In the genomic region with DNA sequence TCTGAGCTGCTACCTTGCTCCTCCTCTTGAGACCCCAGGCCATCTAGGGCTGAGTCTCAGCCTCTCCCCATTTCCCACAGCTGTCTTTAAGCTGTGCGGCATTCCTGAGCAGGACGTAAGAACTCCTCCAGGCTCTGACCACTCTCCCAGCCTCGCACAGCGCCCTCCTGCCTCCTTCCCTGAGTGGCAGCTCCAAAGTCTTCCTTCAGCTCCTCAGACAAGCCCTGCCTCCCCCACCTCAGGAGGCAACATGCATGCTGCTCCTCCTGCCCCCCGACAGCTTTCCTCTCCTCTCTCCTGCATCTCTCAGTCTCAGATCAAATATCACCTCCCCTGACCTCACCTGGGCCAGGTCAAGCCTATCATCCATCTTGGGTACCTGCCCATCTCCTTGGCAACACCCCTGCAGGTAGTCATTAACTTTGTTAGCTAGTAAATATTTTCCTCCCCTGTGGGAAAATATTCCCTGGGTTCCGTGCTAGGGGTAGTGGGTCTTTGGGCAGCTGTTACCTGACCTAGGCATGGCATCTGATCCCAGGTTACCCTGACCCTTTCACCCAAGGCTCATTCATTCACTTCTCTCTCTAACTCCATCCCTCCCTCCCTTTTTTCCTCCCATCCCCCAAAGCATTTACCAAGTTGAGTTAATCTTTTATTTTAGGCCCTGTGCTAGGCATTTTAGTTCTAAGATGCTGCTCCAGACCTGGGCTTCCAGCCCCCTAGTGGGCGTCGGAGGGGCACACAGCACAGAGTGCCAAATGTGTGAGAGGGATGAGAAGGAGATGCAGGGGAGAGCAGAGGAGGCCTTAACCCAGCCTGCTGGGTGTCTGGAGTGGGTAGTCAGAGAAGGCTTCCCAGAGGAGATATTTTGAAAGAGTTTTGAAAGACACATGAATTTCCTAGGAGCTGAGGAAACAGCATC, we compare ENCODE assay signal across 8 cellular contexts.
DNase-seq lines count a peak whose midpoint lies in the region; ATAC-seq and TF ChIP-seq lines count a peak whose summit lies in the region.

No MANE protein-coding gene starts in this region.

- intact Hi-C loops in esophagus squamous epithelium (cut with DNase I) (no loop called here), gastrocnemius medialis (cut with DNase I; ENCODE audit: low total_unique reads) (no loop called here)

- in situ Hi-C loops in gastrocnemius medialis (cut with MboI; ENCODE audit: low sequenced_read_pairs in 4 of 4): no loop called here

- H3K4me1 ChIP-seq in esophagus squamous epithelium (no peaks in the 10 kb centered on the region), gastrocnemius medialis (no peaks in the 10 kb centered on the region)

- WGBS in esophagus squamous epithelium, 2 donors: 29 to 30% methylated on average over 7 of the region's 8 CpGs

- no peaks in the 10 kb centered on the region for H3K36me3 ChIP-seq in esophagus squamous epithelium
- H3K36me3 ChIP-seq in gastrocnemius medialis: no peaks in the 10 kb centered on the region

- no peaks in the 10 kb centered on the region for H3K4me1 Mint-ChIP-seq in glutamatergic neuron (ENCODE audit: low read depth, unreplicated experiment)

- H3K27ac ChIP-seq in esophagus squamous epithelium (no peak overlapping the region), gastrocnemius medialis (no peak overlapping the region)

- H3K27me3 ChIP-seq in esophagus squamous epithelium (peaks cover 0 to 18% (median 0%) of the 10 kb centered on the region in 4 donors), gastrocnemius medialis (no peaks in the 10 kb centered on the region)

- TF ChIP-seq POLR2A in esophagus squamous epithelium (IDR thresholded peaks at IDR 0.05) (no peak), gastrocnemius medialis (IDR thresholded peaks at IDR 0.05) (no peak)

- peaks cover 4% of the 10 kb centered on the region for H3K9me3 Mint-ChIP-seq in glutamatergic neuron (ENCODE audit: unreplicated experiment)

- H3K36me3 Mint-ChIP-seq in glutamatergic neuron (ENCODE audit: unreplicated experiment): peaks cover 12% of the 10 kb centered on the region

- no peak for ATAC-seq in gastrocnemius medialis

- POLR2A ChIA-PET in AG04449 (lab: Yijun Ruan, JAX): no interaction called here

- CTCF ChIA-PET in AG04449 (lab: Yijun Ruan, JAX): no interaction called here

- H3K27me3 Mint-ChIP-seq in glutamatergic neuron (ENCODE audit: unreplicated experiment): peaks cover 7% of the 10 kb centered on the region

- H3K4me3 Mint-ChIP-seq in glutamatergic neuron (ENCODE audit: unreplicated experiment): no peak overlapping the region

- no peak overlapping the region for H3K27ac Mint-ChIP-seq in glutamatergic neuron (ENCODE audit: unreplicated experiment)

- H3K9me3 ChIP-seq in esophagus squamous epithelium (peaks cover 4 to 6% (median 6%) of the 10 kb centered on the region in 3 donors), gastrocnemius medialis (peaks cover 0 to 8% (median 0%) of the 10 kb centered on the region in 3 donors)

- TF ChIP-seq CTCF in AG04449 (IDR thresholded peaks at IDR 0.05; ENCODE audit: insufficient read depth, low read length, missing control alignments): peak; percentile 35
- peak; percentile 70 for TF ChIP-seq CTCF in glutamatergic neuron (IDR thresholded peaks at IDR 0.05; ENCODE audit: partially characterized antibody, unreplicated experiment)
- peak in 2 of 6 experiments; percentile 6 to 25 for TF ChIP-seq CTCF in esophagus squamous epithelium (IDR thresholded peaks at IDR 0.05)
- TF ChIP-seq CTCF in gastrocnemius medialis (IDR thresholded peaks at IDR 0.05 in 4 of 5, conservative IDR thresholded peaks at IDR 0.05 in 1 of 5): no peak

- no peak overlapping the region for H3K4me3 ChIP-seq in AG04449 (ENCODE audit: low read depth, low read length)
- H3K4me3 ChIP-seq in esophagus squamous epithelium: no peak overlapping the region
- H3K4me3 ChIP-seq in gastrocnemius medialis: no peak overlapping the region

- DNase-seq in AG04449 (ENCODE audit: low read depth, low spot score): no peak
- DNase-seq in DMS79 treated with DMSO at 0.1 percent for 48 hours (lab: John Stamatoyannopoulos, UW): peak; percentile 42
- DNase-seq in RKO (ENCODE audit: low spot score): peak; percentile 10
- peak; percentile 51 for DNase-seq in glutamatergic neuron
- no peak for DNase-seq in amygdala (lab: John Stamatoyannopoulos, UW)
- no peak for DNase-seq in esophagus squamous epithelium (lab: John Stamatoyannopoulos, UW)
- DNase-seq in H4 (ENCODE audit: low spot score): no peak
- no peak for DNase-seq in gastrocnemius medialis

Comparison
In these comparisons a context has a peak if more than half of its experiments do, and no peak if none do; other contexts are left out.
1. DNase-seq: peak in DMS79 treated with DMSO at 0.1 percent for 48 hours (single experiment), RKO (single experiment) and glutamatergic neuron (single experiment); none in AG04449 (single experiment), amygdala (0 of 56), esophagus squamous epithelium (single experiment), H4 (single experiment) and gastrocnemius medialis (0 of 2).
2. CTCF ChIP-seq: peak in AG04449 (single experiment) and glutamatergic neuron (single experiment); none in gastrocnemius medialis (0 of 5).